ENCODE assay signal across 8 cellular contexts in genomic region chr17:7014261-7014994, GRCh38. TPM values are rescaled to one million over a fixed set of nuclear protein-coding genes. Genes with fewer than 3 reads are reported as not detected.
DNase-seq lines count a peak whose midpoint lies in the region; ATAC-seq lines count a peak whose summit lies in the region.

No MANE protein-coding gene starts in this region.

- no peaks in the 10 kb centered on the region for H3K9me3 Mint-ChIP-seq in IgD-negative memory B cell
- no peaks in the 10 kb centered on the region for H3K9me3 Mint-ChIP-seq in activated T-cell treated with anti-CD3 and anti-CD28 coated beads, Interleukin-2, amount 50 U/mL, for 24 hours

- H3K27ac Mint-ChIP-seq in IgD-negative memory B cell = peak overlapping the region; percentile 96 to 100 (median 100)
- peak overlapping the region; percentile 100 for H3K27ac Mint-ChIP-seq in activated T-cell treated with anti-CD3 and anti-CD28 coated beads, Interleukin-2, amount 50 U/mL, for 24 hours

- ATAC-seq in GM21576 (IDR thresholded peaks at IDR 0.05; ENCODE audit: unreplicated experiment) = peak; percentile 75

- WGBS in esophagus, 2 donors = 0 to 1% methylated on average over 58 to 75 of the region's 75 CpGs

- H3K27ac ChIP-seq in esophagus (ENCODE audit: low read depth in 2 of 2, low read length in 1 of 2) = peak overlapping the region; percentile 98 to 99

- peaks cover 0 to 6% of the 10 kb centered on the region in 2 donors for H3K36me3 ChIP-seq in esophagus (ENCODE audit: control insufficient read depth in 2 of 2, insufficient read depth in 2 of 2, low read length in 1 of 2)

- no peaks in the 10 kb centered on the region for H3K9me3 ChIP-seq in esophagus (ENCODE audit: control insufficient read depth in 2 of 2, insufficient read depth in 1 of 2, low read depth in 1 of 2, low read length in 1 of 2)

- DNase-seq in DMS79 (lab: John Stamatoyannopoulos, UW) (peak; percentile 91), OCI-M2 (lab: John Stamatoyannopoulos, UW; ENCODE audit: unreplicated experiment) (peak; percentile 79), myocyte (ENCODE audit: low read depth) (peak; percentile 97)
- peak; percentile 97 for DNase-seq in activated T-cell treated with anti-CD3 and anti-CD28 coated beads, Interleukin-2, amount 50 U/mL, for 24 hours
- peak; percentile 95 to 99 for DNase-seq in stimulated activated CD8-positive, alpha-beta memory T cell treated with anti-CD3 and anti-CD28 coated beads, Interleukin-7, amount 100 ng/mL, for 4 hours (ENCODE audit: low read depth in 2 of 2)

- peaks cover 2% of the 10 kb centered on the region for H3K36me3 Mint-ChIP-seq in IgD-negative memory B cell
- H3K36me3 Mint-ChIP-seq in activated T-cell treated with anti-CD3 and anti-CD28 coated beads, Interleukin-2, amount 50 U/mL, for 24 hours (ENCODE audit: low read depth) = peaks cover 70% of the 10 kb centered on the region

- peak overlapping the region; percentile 91 to 100 (median 98) for H3K4me3 Mint-ChIP-seq in IgD-negative memory B cell
- H3K4me3 Mint-ChIP-seq in activated T-cell treated with anti-CD3 and anti-CD28 coated beads, Interleukin-2, amount 50 U/mL, for 24 hours = peak overlapping the region; percentile 98

- no peaks in the 10 kb centered on the region for H3K27me3 ChIP-seq in esophagus (ENCODE audit: control insufficient read depth in 1 of 2, insufficient read depth in 2 of 2, low read length in 2 of 2)

- H3K27me3 Mint-ChIP-seq in IgD-negative memory B cell = no peaks in the 10 kb centered on the region
- no peaks in the 10 kb centered on the region for H3K27me3 Mint-ChIP-seq in activated T-cell treated with anti-CD3 and anti-CD28 coated beads, Interleukin-2, amount 50 U/mL, for 24 hours

- H3K4me1 Mint-ChIP-seq in IgD-negative memory B cell = peaks cover 20 to 34% (median 25%) of the 10 kb centered on the region in 3 donors
- H3K4me1 Mint-ChIP-seq in activated T-cell treated with anti-CD3 and anti-CD28 coated beads, Interleukin-2, amount 50 U/mL, for 24 hours (ENCODE audit: low read depth) = peaks cover 65% of the 10 kb centered on the region

- H3K4me3 ChIP-seq in esophagus (ENCODE audit: low read depth in 1 of 2, low read length in 2 of 2) = peak overlapping the region; percentile 59 to 70

- H3K4me1 ChIP-seq in esophagus (ENCODE audit: control insufficient read depth in 2 of 2, insufficient read depth in 2 of 2, low read length in 1 of 2) = peaks cover 3 to 9% of the 10 kb centered on the region in 2 donors

RNA-seq across cellular contexts. Expression of gene RNASEK, which starts 2.0 kb away (rescaled TPM):
- 984 TPM for polyA plus RNA-seq in IgD-negative memory B cell
- polyA plus RNA-seq in esophagus = 100 to 1,000 TPM; 216 to 253 TPM
- total RNA-seq in myocyte = 205 and 259 TPM in 2 replicates
- 550 TPM for polyA plus RNA-seq in myocyte (2012)

RNA-seq across cellular contexts. Expression of gene BCL6B, which starts 8.4 kb away (rescaled TPM):
- polyA plus RNA-seq in IgD-negative memory B cell (0.33 TPM), esophagus (1 to 10 TPM; 1.5 to 1.8 TPM)
- total RNA-seq in myocyte = not detected in 2 replicates
- not detected for polyA plus RNA-seq in myocyte (2012)

RNA-seq across cellular contexts. Expression of gene ALOX12, which starts 18.6 kb away (rescaled TPM):
- polyA plus RNA-seq in IgD-negative memory B cell (1.4 TPM), esophagus (10 to 100 TPM; 54.4 to 66.5 TPM)
- total RNA-seq in myocyte = not detected in 2 replicates
- polyA plus RNA-seq in myocyte (2012) = 0.62 TPM

RNA-seq across cellular contexts. Expression of gene SLC16A13, which starts 21.4 kb away (rescaled TPM):
- polyA plus RNA-seq in IgD-negative memory B cell (3.3 TPM), esophagus (1 to 10 TPM; 4.8 TPM)
- total RNA-seq in myocyte = 0.10 and 0.75 TPM in 2 replicates
- polyA plus RNA-seq in myocyte (2012) = 2.6 TPM

RNA-seq across cellular contexts. Expression of gene SLC16A11, which starts 29.5 kb away (rescaled TPM):
- polyA plus RNA-seq in IgD-negative memory B cell = 3.4 TPM
- polyA plus RNA-seq in esophagus = 1 to 10 TPM; 1.9 to 2.3 TPM
- 0.78 TPM in 1 of 2 replicates, not detected in the other for total RNA-seq in myocyte
- 0.16 TPM for polyA plus RNA-seq in myocyte (2012)

Comparison
In these comparisons a context has a peak if more than half of its experiments do, and no peak if none do; other contexts are left out.
1. Peak in every context shown above with its lines: DNase-seq, ATAC-seq, H3K4me3 ChIP-seq and H3K27ac ChIP-seq.
2. RNA of gene ALOX12, which starts 18.6 kb away (polyA plus RNA-seq): 54.4 to 66.5 TPM in esophagus; 1.4 TPM in IgD-negative memory B cell (single experiment); every median in the first group is over 10 times any median in the second.